ENCODE assay signal across 16 cellular contexts in genomic region chr10:5818894-5819293, GRCh38. TPM values are rescaled to one million over a fixed set of nuclear protein-coding genes. Genes with fewer than 3 reads are reported as not detected.
DNase-seq lines count a peak whose midpoint lies in the region; ATAC-seq, FAIRE-seq and TF ChIP-seq lines count a peak whose summit lies in the region.
"Had no signal": no experiment of that assay in that cellular context is flagged by ENCODE, and none has a peak within 500 bp of the region (broad histone marks: within the 10 kb centered on the region; RNA-seq: fewer than 3 reads in every experiment).

No MANE protein-coding gene starts in this region.

- H4K20me1 ChIP-seq in HepG2 (ENCODE audit: insufficient read depth, low read length): no peaks in the 10 kb centered on the region

- no peak for FAIRE-seq in HepG2 (lab: Jason Lieb, UNC)

- H3K36me3 ChIP-seq in right lobe of liver: no peaks in the 10 kb centered on the region
- no peaks in the 10 kb centered on the region for H3K36me3 ChIP-seq in HepG2 (replicated peaks in 1 of 2; ENCODE audit: control insufficient read depth in 1 of 2, insufficient read depth in 2 of 2, low read length in 2 of 2)
- no peaks in the 10 kb centered on the region for H3K36me3 ChIP-seq in upper lobe of right lung
- H3K36me3 ChIP-seq: esophagus muscularis mucosa, tibial nerve had no signal

- TF ChIP-seq EP300 in HepG2 (IDR thresholded peaks at IDR 0.05; ENCODE audit: low read depth in 2 of 2, low read length in 2 of 2) (no peak), HepG2 (CRISPR knock-in tag; IDR thresholded peaks at IDR 0.05; ENCODE audit: borderline replicate concordance) (no peak)

- peaks cover 6% of the 10 kb centered on the region for H3K9me3 Mint-ChIP-seq in activated naive CD8-positive, alpha-beta T cell treated with anti-CD3 and anti-CD28 coated beads for 36 hours
- H3K9me3 Mint-ChIP-seq in activated CD4-positive, alpha-beta T cell treated with anti-CD3 and anti-CD28 coated beads for 36 hours (ENCODE audit: low read depth): peaks cover 7% of the 10 kb centered on the region
- H3K9me3 Mint-ChIP-seq in activated T-helper 2 cell treated with anti-CD3 and anti-CD28 coated beads, Interferon-gamma antibody, Interleukin-2, Interleukin-4, amounts not matched to agents 10 μg/mL and 5 μg/mL and 100 μg/mL, durations not matched to agents 14 hours and 24 hours and 36 hours: peaks cover 4% of the 10 kb centered on the region

- WGBS in right lobe of liver (ENCODE audit: insufficient coverage, low coverage, low lambda C conversion rate, missing lambda C conversion rate): 80% methylated on average over 6 of the region's 6 CpGs
- 67% methylated on average over 6 of the region's 6 CpGs for WGBS in HepG2 (ENCODE audit: low lambda C conversion rate)

- H3K79me2 ChIP-seq in HepG2 (ENCODE audit: insufficient read depth, low read length): peaks cover 5% of the 10 kb centered on the region

- H3K4me1 Mint-ChIP-seq in activated naive CD8-positive, alpha-beta T cell treated with anti-CD3 and anti-CD28 coated beads for 36 hours: peaks cover 56% of the 10 kb centered on the region
- H3K4me1 Mint-ChIP-seq in activated CD4-positive, alpha-beta T cell treated with anti-CD3 and anti-CD28 coated beads for 36 hours: peaks cover 50% of the 10 kb centered on the region
- peaks cover 40% of the 10 kb centered on the region for H3K4me1 Mint-ChIP-seq in activated T-helper 2 cell treated with anti-CD3 and anti-CD28 coated beads, Interferon-gamma antibody, Interleukin-2, Interleukin-4, amounts not matched to agents 10 μg/mL and 5 μg/mL and 100 μg/mL, durations not matched to agents 14 hours and 24 hours and 36 hours (ENCODE audit: low read depth)

- H3K27me3 Mint-ChIP-seq in activated naive CD8-positive, alpha-beta T cell treated with anti-CD3 and anti-CD28 coated beads for 36 hours: no peaks in the 10 kb centered on the region
- no peaks in the 10 kb centered on the region for H3K27me3 Mint-ChIP-seq in activated CD4-positive, alpha-beta T cell treated with anti-CD3 and anti-CD28 coated beads for 36 hours
- no peaks in the 10 kb centered on the region for H3K27me3 Mint-ChIP-seq in activated T-helper 2 cell treated with anti-CD3 and anti-CD28 coated beads, Interferon-gamma antibody, Interleukin-2, Interleukin-4, amounts not matched to agents 10 μg/mL and 5 μg/mL and 100 μg/mL, durations not matched to agents 14 hours and 24 hours and 36 hours (ENCODE audit: low read depth)

- H3K27me3 ChIP-seq in right lobe of liver: no peaks in the 10 kb centered on the region
- no peaks in the 10 kb centered on the region for H3K27me3 ChIP-seq in HepG2 (ENCODE audit: control insufficient read depth in 1 of 2, insufficient read depth in 2 of 2, low read length in 2 of 2)
- no peaks in the 10 kb centered on the region for H3K27me3 ChIP-seq in upper lobe of right lung
- no peaks in the 10 kb centered on the region for H3K27me3 ChIP-seq in foreskin keratinocyte
- H3K27me3 ChIP-seq: esophagus muscularis mucosa, tibial nerve had no signal

- no peaks in the 10 kb centered on the region for H3K9me3 ChIP-seq in right lobe of liver
- H3K9me3 ChIP-seq in HepG2 (ENCODE audit: low read length): no peaks in the 10 kb centered on the region
- no peaks in the 10 kb centered on the region for H3K9me3 ChIP-seq in upper lobe of right lung
- H3K9me3 ChIP-seq: esophagus muscularis mucosa, tibial nerve had no signal

- H3K4me3 Mint-ChIP-seq in activated naive CD8-positive, alpha-beta T cell treated with anti-CD3 and anti-CD28 coated beads for 36 hours: no peak overlapping the region
- H3K4me3 Mint-ChIP-seq in activated CD4-positive, alpha-beta T cell treated with anti-CD3 and anti-CD28 coated beads for 36 hours: no peak overlapping the region
- H3K4me3 Mint-ChIP-seq in activated T-helper 2 cell treated with anti-CD3 and anti-CD28 coated beads, Interferon-gamma antibody, Interleukin-2, Interleukin-4, amounts not matched to agents 10 μg/mL and 5 μg/mL and 100 μg/mL, durations not matched to agents 14 hours and 24 hours and 36 hours (ENCODE audit: low read depth): no peak overlapping the region

- POLR2A ChIA-PET in HepG2 (lab: Yijun Ruan, JAX): interaction anchor here (1.6 kb wide), 1 partner anchor 11 kb away, joined by 3 read pairs; no protein-coding TSS in a partner anchor
- POLR2A ChIA-PET in activated CD4-positive, alpha-beta T cell treated with anti-CD3 and anti-CD28 coated beads for 36 hours (lab: Charles Lee): interaction anchor here (1.7 kb wide), 1 partner anchor 9 kb away, joined by 6 read pairs; no protein-coding TSS in a partner anchor

- peaks cover 0 to 6% (median 0%) of the 10 kb centered on the region in 4 donors for H3K4me1 ChIP-seq in right lobe of liver
- H3K4me1 ChIP-seq in HepG2 (ENCODE audit: insufficient read depth, low read length): peaks cover 51% of the 10 kb centered on the region
- H3K4me1 ChIP-seq in upper lobe of right lung: peaks cover 8% of the 10 kb centered on the region
- H3K4me1 ChIP-seq in foreskin keratinocyte: peaks cover 9% of the 10 kb centered on the region

- no TSS peak for BruUV-seq in HepG2 (replicated peaks; lab: Mats Ljungman, UMichigan)

- no peak overlapping the region for H2AFZ ChIP-seq in HepG2 (ENCODE audit: low read length)

- DNase-seq in right lobe of liver: peak in 1 of 3 donors; percentile 30
- no peak for DNase-seq in HepG2 (ENCODE audit: low spot score)
- no peak for DNase-seq in activated naive CD8-positive, alpha-beta T cell treated with anti-CD3 and anti-CD28 coated beads for 36 hours
- no peak for DNase-seq in upper lobe of right lung
- no peak for DNase-seq in activated CD4-positive, alpha-beta T cell treated with anti-CD3 and anti-CD28 coated beads for 36 hours
- no peak for DNase-seq in foreskin keratinocyte
- no peak for DNase-seq in activated T-helper 2 cell treated with anti-CD3 and anti-CD28 coated beads, Interferon-gamma antibody, Interleukin-2, Interleukin-4, amounts not matched to agents 10 μg/mL and 5 μg/mL and 100 μg/mL, durations not matched to agents 14 hours and 24 hours and 36 hours (ENCODE audit: low spot score)
- DNase-seq: ACHN; activated CD4-positive, alpha-beta T cell treated with anti-CD3 and anti-CD28 coated beads for 1 hour; activated gamma-delta T cell; NCI-H1694; right cardiac atrium had no signal

- no peak for TF ChIP-seq CTCF in right lobe of liver (IDR thresholded peaks at IDR 0.05)
- TF ChIP-seq CTCF in HepG2 (CRISPR knock-in tag; IDR thresholded peaks at IDR 0.05): no peak
- TF ChIP-seq CTCF in upper lobe of right lung (IDR thresholded peaks at IDR 0.05): no peak
- no peak for TF ChIP-seq CTCF in foreskin keratinocyte (conservative IDR thresholded peaks at IDR 0.05)

- peaks cover 21% of the 10 kb centered on the region for H3K36me3 Mint-ChIP-seq in activated naive CD8-positive, alpha-beta T cell treated with anti-CD3 and anti-CD28 coated beads for 36 hours
- peaks cover 16% of the 10 kb centered on the region for H3K36me3 Mint-ChIP-seq in activated CD4-positive, alpha-beta T cell treated with anti-CD3 and anti-CD28 coated beads for 36 hours (ENCODE audit: low read depth)
- peaks cover 8% of the 10 kb centered on the region for H3K36me3 Mint-ChIP-seq in activated T-helper 2 cell treated with anti-CD3 and anti-CD28 coated beads, Interferon-gamma antibody, Interleukin-2, Interleukin-4, amounts not matched to agents 10 μg/mL and 5 μg/mL and 100 μg/mL, durations not matched to agents 14 hours and 24 hours and 36 hours (ENCODE audit: low read depth)

- no peak for TF ChIP-seq RAD21 in HepG2 (CRISPR knock-in tag; IDR thresholded peaks at IDR 0.05)

- H3K4me3 ChIP-seq in right lobe of liver (no peak overlapping the region), HepG2 (replicated peaks in 1 of 3; ENCODE audit: insufficient read depth in 1 of 3, low read depth in 2 of 3, low read length in 3 of 3) (no peak overlapping the region), upper lobe of right lung (no peak overlapping the region)
- H3K4me3 ChIP-seq: esophagus muscularis mucosa, SK-N-MC, tibial nerve had no signal

- H3K9ac ChIP-seq in HepG2 (ENCODE audit: insufficient read depth, low read depth, low read length): no peak overlapping the region

- CTCF ChIA-PET in HepG2 (lab: Yijun Ruan, JAX; ENCODE audit: low intra/inter-chr PET ratio, low total read pairs): no interaction called here
- CTCF ChIA-PET in activated CD4-positive, alpha-beta T cell treated with anti-CD3 and anti-CD28 coated beads for 36 hours (lab: Charles Lee): interaction anchor here (1.0 kb wide), 1 partner anchor 189 kb away, joined by 4 read pairs; no protein-coding TSS in a partner anchor

- ATAC-seq in right lobe of liver (peak; percentile 29 to 67 (median 45)), HepG2 (no peak), HG02798 (IDR thresholded peaks at IDR 0.05; ENCODE audit: poor library complexity, unreplicated experiment) (peak; percentile 55), upper lobe of right lung (peak; percentile 71), foreskin keratinocyte (no peak)
- ATAC-seq in activated CD4-positive, alpha-beta T cell treated with anti-CD3 and anti-CD28 coated beads for 36 hours: no peak

- in situ Hi-C loops in HepG2 (cut with HindIII; ENCODE audit: extremely low pct_ligation_motif_present, low pct_unique_long_range_greater_than_20kb): loop anchor here (10.0 kb wide), 1 partner anchor 56 kb away; no protein-coding TSS in a partner anchor

- H3K4me2 ChIP-seq in HepG2 (ENCODE audit: low read depth, low read length): no peak overlapping the region

- intact Hi-C loops in right lobe of liver (cut with DNase I) (no loop called here), HepG2 (cut with micrococcal nuclease; ENCODE audit: unreplicated experiment) (no loop called here), upper lobe of right lung (cut with DNase I) (no loop called here)
- intact Hi-C loops in activated CD4-positive, alpha-beta T cell treated with anti-CD3 and anti-CD28 coated beads for 36 hours (cut with DNase I, micrococcal nuclease): loop anchor here (10.0 kb wide), 3 partner anchors 236 to 766 kb away; partner anchors contain the start of genes PRKCQ (in 1 of the 2) and RBM17 (in 1 of the 2)
- intact Hi-C loops in activated T-helper 2 cell treated with anti-CD3 and anti-CD28 coated beads, Interferon-gamma antibody, Interleukin-2, Interleukin-4, amounts not matched to agents 10 μg/mL and 5 μg/mL and 100 μg/mL, durations not matched to agents 14 hours and 24 hours and 36 hours (cut with micrococcal nuclease): loop anchor here (10.0 kb wide), 2 partner anchors 266 to 374 kb away; partner anchors contain the start of gene RBM17

- no peak overlapping the region for H3K27ac ChIP-seq in right lobe of liver
- no peak overlapping the region for H3K27ac ChIP-seq in HepG2 (ENCODE audit: extremely low read length, insufficient read depth, low read length)
- H3K27ac ChIP-seq in upper lobe of right lung: no peak overlapping the region
- no peak overlapping the region for H3K27ac ChIP-seq in foreskin keratinocyte
- H3K27ac ChIP-seq: esophagus muscularis mucosa, SK-N-MC, tibial nerve had no signal

- H3K27ac Mint-ChIP-seq in activated naive CD8-positive, alpha-beta T cell treated with anti-CD3 and anti-CD28 coated beads for 36 hours: peak overlapping the region; percentile 83
- H3K27ac Mint-ChIP-seq in activated CD4-positive, alpha-beta T cell treated with anti-CD3 and anti-CD28 coated beads for 36 hours: no peak overlapping the region
- no peak overlapping the region for H3K27ac Mint-ChIP-seq in activated T-helper 2 cell treated with anti-CD3 and anti-CD28 coated beads, Interferon-gamma antibody, Interleukin-2, Interleukin-4, amounts not matched to agents 10 μg/mL and 5 μg/mL and 100 μg/mL, durations not matched to agents 14 hours and 24 hours and 36 hours

- no peak for TF ChIP-seq POLR2A in right lobe of liver (IDR thresholded peaks at IDR 0.05)
- no peak for TF ChIP-seq POLR2A in HepG2 (IDR thresholded peaks at IDR 0.05; ENCODE audit: insufficient read depth in 1 of 2, low read depth in 2 of 2, low read length in 2 of 2)

RNA-seq across cellular contexts. Expression of gene GDI2, which starts 5.7 kb away (rescaled TPM):
- total RNA-seq in right lobe of liver: 100 to 1,000 TPM; 116 to 228 (median 128) TPM
- total RNA-seq in HepG2 (2016; rRNA removed; fragmentation: Illumina TruSeq; extraction: Trizol): 477 and 756 TPM in 2 replicates
- total RNA-seq in HepG2 (2016; cell fraction: cytosol; rRNA removed; fragmentation: Illumina TruSeq; extraction: Trizol; ENCODE audit: low read depth): 312 and 326 TPM in 2 replicates
- total RNA-seq in HepG2 (2016; cell fraction: insoluble cytoplasmic fraction; rRNA removed; fragmentation: Illumina TruSeq; extraction: Trizol): 471 and 770 TPM in 2 replicates
- 290 and 338 TPM in 2 replicates for total RNA-seq in HepG2 (2016; cell fraction: membrane; rRNA removed; fragmentation: Illumina TruSeq; extraction: Trizol)
- total RNA-seq in HepG2 (2016; cell fraction: nucleus; rRNA removed; fragmentation: Illumina TruSeq; extraction: Trizol): 188 and 200 TPM in 2 replicates
- 118 and 153 TPM in 2 replicates for polyA plus RNA-seq in HepG2 (2011; rRNA removed)
- 141 and 159 TPM in 2 replicates for polyA plus RNA-seq in HepG2 (2011; cell fraction: cytosol; rRNA removed)
- polyA plus RNA-seq in HepG2 (2011; cell fraction: nucleus; rRNA removed): 45.6 and 58.6 TPM in 2 replicates
- polyA plus RNA-seq in HepG2 (2012): 245 and 302 TPM in 2 replicates
- polyA plus RNA-seq in HepG2 (2016; cell fraction: cytosol; fragmentation: Illumina TruSeq; extraction: Trizol; ENCODE audit: low read depth): 68.6 and 71.1 TPM in 2 replicates
- 588 and 612 TPM in 2 replicates for polyA plus RNA-seq in HepG2 (2016; cell fraction: insoluble cytoplasmic fraction; fragmentation: Illumina TruSeq; extraction: Trizol; ENCODE audit: low read depth)
- 141 and 156 TPM in 2 replicates for polyA plus RNA-seq in HepG2 (2016; cell fraction: membrane; fragmentation: Illumina TruSeq; extraction: Trizol; ENCODE audit: low read depth)
- 190 and 195 TPM in 2 replicates for polyA plus RNA-seq in HepG2 (2016; cell fraction: nucleus; fragmentation: Illumina TruSeq; extraction: Trizol; ENCODE audit: insufficient read depth, low read depth)
- polyA minus RNA-seq in HepG2 (2011; rRNA and poly(A)+ RNA removed; ENCODE audit: low replicate concordance): 88.7 and 522 TPM in 2 replicates
- polyA minus RNA-seq in HepG2 (2011; cell fraction: cytosol; rRNA and poly(A)+ RNA removed): 285 and 334 TPM in 2 replicates
- 112 and 162 TPM in 2 replicates for polyA minus RNA-seq in HepG2 (2011; cell fraction: nucleus; rRNA and poly(A)+ RNA removed)
- 100 to 1,000 TPM; 335 to 339 TPM for total RNA-seq in activated naive CD8-positive, alpha-beta T cell treated with anti-CD3 and anti-CD28 coated beads for 36 hours
- 174 TPM for total RNA-seq in upper lobe of right lung
- 100 to 1,000 TPM; 276 to 290 TPM for total RNA-seq in activated CD4-positive, alpha-beta T cell treated with anti-CD3 and anti-CD28 coated beads for 36 hours
- total RNA-seq in foreskin keratinocyte: 263 and 264 TPM in 2 replicates
- polyA plus RNA-seq in foreskin keratinocyte: 135 and 150 TPM in 2 replicates
- total RNA-seq in activated T-helper 2 cell treated with anti-CD3 and anti-CD28 coated beads, Interferon-gamma antibody, Interleukin-2, Interleukin-4, amounts not matched to agents 10 μg/mL and 5 μg/mL and 100 μg/mL, durations not matched to agents 14 hours and 24 hours and 36 hours: 301 and 302 TPM in 2 replicates

Comparison
In these comparisons a context has a peak if more than half of its experiments do, and no peak if none do; other contexts are left out.
1. ATAC-seq: peak in right lobe of liver (4 of 4), HG02798 (single experiment) and upper lobe of right lung (single experiment); none in HepG2 (single experiment), activated CD4-positive, alpha-beta T cell treated with anti-CD3 and anti-CD28 coated beads for 36 hours (single experiment) and foreskin keratinocyte (single experiment).
2. intact Hi-C loops: an anchor here in activated CD4-positive, alpha-beta T cell treated with anti-CD3 and anti-CD28 coated beads for 36 hours (10.0 kb wide) and activated T-helper 2 cell treated with anti-CD3 and anti-CD28 coated beads, Interferon-gamma antibody, Interleukin-2, Interleukin-4, amounts not matched to agents 10 μg/mL and 5 μg/mL and 100 μg/mL, durations not matched to agents 14 hours and 24 hours and 36 hours (10.0 kb wide); none called in right lobe of liver, HepG2 and upper lobe of right lung.